In the genomic region with DNA sequence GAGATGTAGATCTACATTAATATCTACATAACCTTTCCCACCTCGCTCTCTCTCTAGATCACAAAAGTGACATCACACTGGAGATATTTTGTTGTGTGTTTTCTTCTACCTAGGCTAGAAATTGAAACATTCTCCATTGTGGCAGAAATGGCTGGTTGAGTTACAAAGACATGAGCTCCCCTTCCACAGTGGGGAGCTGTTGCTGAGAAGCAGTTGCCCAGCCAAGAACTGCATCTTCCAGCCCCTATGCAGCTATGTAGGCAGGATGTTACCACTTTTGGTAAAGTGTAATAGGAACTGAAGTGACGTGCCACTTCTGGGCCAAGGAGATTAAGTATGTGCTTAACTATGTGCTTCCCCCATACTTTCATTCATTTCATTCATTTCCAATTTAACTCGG, we compare ENCODE assay signal across 14 cellular contexts.
DNase-seq lines count a peak whose midpoint lies in the region; ATAC-seq, FAIRE-seq and TF ChIP-seq lines count a peak whose summit lies in the region.
"Had no signal": no experiment of that assay in that cellular context is flagged by ENCODE, and none has a peak within 500 bp of the region (broad histone marks: within the 10 kb centered on the region; RNA-seq: fewer than 3 reads in every experiment).

No MANE protein-coding gene starts in this region.

- H3K36me3 Mint-ChIP-seq in activated T-cell treated with anti-CD3 and anti-CD28 coated beads, Interleukin-2, amount 50 U/mL, for 72 hours (ENCODE audit: insufficient read depth in 2 of 2), result no peaks in the 10 kb centered on the region
- H3K36me3 Mint-ChIP-seq: activated CD8-positive, alpha-beta memory T cell treated with anti-CD3 and anti-CD28 coated beads, Interleukin-2, amount 10 ng/mL, durations not matched to agents 7 days and 5 days; stimulated activated effector memory CD8-positive, alpha-beta T cell treated with anti-CD3 and anti-CD28 coated beads, Interleukin-12 subunit alpha, Interleukin-12 subunit beta, amount 100 ng/mL, for 72 hours had no signal

- no TSS peak for BruUV-seq in endothelial cell of umbilical vein (replicated peaks; lab: Mats Ljungman, UMichigan)

- DNase-seq in GM12891 (ENCODE audit: insufficient read length, low spot score) (no peak), endothelial cell of umbilical vein (ENCODE audit: low read depth, low spot score) (peak; percentile 12), HTR-8/SVneo (ENCODE audit: insufficient read length, low spot score) (no peak), left lung (no peak), foreskin melanocyte (no peak)
- no peak for DNase-seq in activated T-cell treated with anti-CD3 and anti-CD28 coated beads, Interleukin-2, amount 50 U/mL, for 72 hours
- DNase-seq: activated CD8-positive, alpha-beta memory T cell treated with anti-CD3 and anti-CD28 coated beads, Interleukin-2, amount 10 ng/mL, durations not matched to agents 7 days and 5 days; AML-193; mesenchymal stem cell had no signal

- H3K4me1 Mint-ChIP-seq in activated T-cell treated with anti-CD3 and anti-CD28 coated beads, Interleukin-2, amount 50 U/mL, for 72 hours (ENCODE audit: low read depth), result no peaks in the 10 kb centered on the region
- H3K4me1 Mint-ChIP-seq: activated CD8-positive, alpha-beta memory T cell treated with anti-CD3 and anti-CD28 coated beads, Interleukin-2, amount 10 ng/mL, durations not matched to agents 7 days and 5 days; stimulated activated effector memory CD8-positive, alpha-beta T cell treated with anti-CD3 and anti-CD28 coated beads, Interleukin-12 subunit alpha, Interleukin-12 subunit beta, amount 100 ng/mL, for 72 hours had no signal

- H3K36me3 ChIP-seq in OCI-LY3 (replicated peaks; ENCODE audit: low read depth, low read length), result no peaks in the 10 kb centered on the region
- no peaks in the 10 kb centered on the region for H3K36me3 ChIP-seq in endothelial cell of umbilical vein (ENCODE audit: control insufficient read depth in 2 of 2, extremely low read depth in 1 of 2, insufficient read depth in 2 of 2, low read length in 2 of 2)
- H3K36me3 ChIP-seq in left lung, result no peaks in the 10 kb centered on the region

- no peaks in the 10 kb centered on the region for H3K4me1 ChIP-seq in OCI-LY3 (ENCODE audit: low read length)
- H3K4me1 ChIP-seq in endothelial cell of umbilical vein (ENCODE audit: control insufficient read depth, extremely low read depth, insufficient read depth, low read length), result no peaks in the 10 kb centered on the region
- H3K4me1 ChIP-seq in left lung, result no peaks in the 10 kb centered on the region

- dilution Hi-C loops in endothelial cell of umbilical vein (cut with MboI; ENCODE audit: extremely low pct_ligation_motif_present, low sequenced_read_pairs), result no loop called here

- H3K27ac ChIP-seq in 22Rv1 (no peak overlapping the region), OCI-LY3 (ENCODE audit: low read length) (no peak overlapping the region), endothelial cell of umbilical vein (ENCODE audit: insufficient read depth, low read depth, low read length) (no peak overlapping the region), left lung (no peak overlapping the region)

- H3K9ac ChIP-seq in OCI-LY3 (ENCODE audit: low read length) (no peak overlapping the region), endothelial cell of umbilical vein (replicated peaks; ENCODE audit: extremely low read depth, insufficient read depth, low read length) (no peak overlapping the region)

- ATAC-seq in left lung, result no peak
- no peak for ATAC-seq in activated T-cell treated with anti-CD3 and anti-CD28 coated beads, Interleukin-2, amount 50 U/mL, for 72 hours (replicated peaks in 1 of 2)
- ATAC-seq: activated CD8-positive, alpha-beta memory T cell treated with anti-CD3 and anti-CD28 coated beads, Interleukin-2, amount 10 ng/mL, durations not matched to agents 7 days and 5 days; stimulated activated effector memory CD8-positive, alpha-beta T cell treated with anti-CD3 and anti-CD28 coated beads, Interleukin-12 subunit alpha, Interleukin-12 subunit beta, amount 100 ng/mL, for 72 hours had no signal

- CTCF ChIA-PET in endothelial cell of umbilical vein (lab: Charles Lee), result interaction anchor here (1.0 to 1.4 kb wide), 6 partner anchors 10 to 721 kb away, joined by 3 to 6 read pairs (median 4); no protein-coding TSS in a partner anchor

- H3K9me3 ChIP-seq in OCI-LY3 (ENCODE audit: insufficient read depth, low read length), result no peaks in the 10 kb centered on the region
- no peaks in the 10 kb centered on the region for H3K9me3 ChIP-seq in endothelial cell of umbilical vein (replicated peaks; ENCODE audit: control insufficient read depth, insufficient read depth, low read length)
- no peaks in the 10 kb centered on the region for H3K9me3 ChIP-seq in left lung

- POLR2A ChIA-PET in endothelial cell of umbilical vein (lab: Charles Lee), result no interaction called here

- H3K27me3 ChIP-seq in OCI-LY3 (ENCODE audit: low read depth, low read length) (no peaks in the 10 kb centered on the region), endothelial cell of umbilical vein (ENCODE audit: control insufficient read depth in 2 of 2, insufficient read depth in 2 of 2, low read length in 2 of 2) (no peaks in the 10 kb centered on the region), left lung (no peaks in the 10 kb centered on the region)

- no peaks in the 10 kb centered on the region for H4K20me1 ChIP-seq in OCI-LY3 (ENCODE audit: insufficient read depth, low read length)
- no peaks in the 10 kb centered on the region for H4K20me1 ChIP-seq in endothelial cell of umbilical vein (replicated peaks; ENCODE audit: control insufficient read depth, extremely low read depth, insufficient read depth, low read length)

- no peak overlapping the region for H3K4me3 Mint-ChIP-seq in activated T-cell treated with anti-CD3 and anti-CD28 coated beads, Interleukin-2, amount 50 U/mL, for 72 hours
- H3K4me3 Mint-ChIP-seq: activated CD8-positive, alpha-beta memory T cell treated with anti-CD3 and anti-CD28 coated beads, Interleukin-2, amount 10 ng/mL, durations not matched to agents 7 days and 5 days; stimulated activated effector memory CD8-positive, alpha-beta T cell treated with anti-CD3 and anti-CD28 coated beads, Interleukin-12 subunit alpha, Interleukin-12 subunit beta, amount 100 ng/mL, for 72 hours had no signal

- H3K9me1 ChIP-seq in endothelial cell of umbilical vein (replicated peaks; ENCODE audit: control insufficient read depth, extremely low read depth, insufficient read depth, low read length), result no peaks in the 10 kb centered on the region

- peak; percentile 28 for TF ChIP-seq CTCF in 22Rv1 (IDR thresholded peaks at IDR 0.05)
- peak; percentile 9; the same call in 1 of the 2 replicates for TF ChIP-seq CTCF in OCI-LY3 (IDR thresholded peaks at IDR 0.05; ENCODE audit: low read depth, low read length)
- peak in 1 of 2 donors; percentile 21 for TF ChIP-seq CTCF in endothelial cell of umbilical vein (IDR thresholded peaks at IDR 0.05; ENCODE audit: extremely low read depth in 1 of 2, insufficient read depth in 1 of 2, low read depth in 1 of 2, low read length in 2 of 2)
- TF ChIP-seq CTCF in left lung (IDR thresholded peaks at IDR 0.05), result no peak

- no peak overlapping the region for H3K4me3 ChIP-seq in OCI-LY3 (ENCODE audit: low read length)
- H3K4me3 ChIP-seq in endothelial cell of umbilical vein (replicated peaks in 1 of 3; ENCODE audit: insufficient read depth in 1 of 3, low read depth in 1 of 3, low read length in 3 of 3), result no peak overlapping the region
- H3K4me3 ChIP-seq in left lung, result no peak overlapping the region

- H3K79me2 ChIP-seq in OCI-LY3 (ENCODE audit: low read length) (no peaks in the 10 kb centered on the region), endothelial cell of umbilical vein (ENCODE audit: control insufficient read depth, insufficient read depth, low read length) (no peaks in the 10 kb centered on the region)

- intact Hi-C loops in endothelial cell of umbilical vein (cut with micrococcal nuclease) (no loop called here), left lung (cut with DNase I) (no loop called here)

- peaks cover 5 to 6% of the 10 kb centered on the region in 2 donors for H3K9me3 Mint-ChIP-seq in activated T-cell treated with anti-CD3 and anti-CD28 coated beads, Interleukin-2, amount 50 U/mL, for 72 hours

- TF ChIP-seq POLR2A in GM12891 (IDR thresholded peaks at IDR 0.05; ENCODE audit: low read depth, low read length), result no peak
- no peak for TF ChIP-seq POLR2A in endothelial cell of umbilical vein (IDR thresholded peaks at IDR 0.05; ENCODE audit: low read depth, low read length)

- H3K4me2 ChIP-seq in OCI-LY3 (ENCODE audit: low read length), result no peak overlapping the region
- no peak overlapping the region for H3K4me2 ChIP-seq in endothelial cell of umbilical vein (ENCODE audit: insufficient read depth, low read length)

- no peaks in the 10 kb centered on the region for H3K27me3 Mint-ChIP-seq in activated T-cell treated with anti-CD3 and anti-CD28 coated beads, Interleukin-2, amount 50 U/mL, for 72 hours (ENCODE audit: low read depth)
- H3K27me3 Mint-ChIP-seq: activated CD8-positive, alpha-beta memory T cell treated with anti-CD3 and anti-CD28 coated beads, Interleukin-2, amount 10 ng/mL, durations not matched to agents 7 days and 5 days; progenitor cell of endocrine pancreas had no signal

- H3K27ac Mint-ChIP-seq in activated T-cell treated with anti-CD3 and anti-CD28 coated beads, Interleukin-2, amount 50 U/mL, for 72 hours, result no peak overlapping the region
- H3K27ac Mint-ChIP-seq: activated CD8-positive, alpha-beta memory T cell treated with anti-CD3 and anti-CD28 coated beads, Interleukin-2, amount 10 ng/mL, durations not matched to agents 7 days and 5 days; progenitor cell of endocrine pancreas; stimulated activated effector memory CD8-positive, alpha-beta T cell treated with anti-CD3 and anti-CD28 coated beads, Interleukin-12 subunit alpha, Interleukin-12 subunit beta, amount 100 ng/mL, for 72 hours had no signal

- no peak overlapping the region for H2AFZ ChIP-seq in OCI-LY3 (ENCODE audit: low read depth, low read length)
- no peak overlapping the region for H2AFZ ChIP-seq in endothelial cell of umbilical vein (ENCODE audit: low read depth, low read length)

- peak; percentile 5 for FAIRE-seq in GM12891 (lab: Jason Lieb, UNC)
- FAIRE-seq in endothelial cell of umbilical vein (lab: Jason Lieb, UNC), result no peak
- FAIRE-seq in HTR-8/SVneo (lab: Jason Lieb, UNC), result no peak
- FAIRE-seq: G401.6 had no signal

TF ChIP-seq in GM12891, 5 proteins besides CTCF, POLR2A, EP300 and RAD21 (continues in another document):
- TF ChIP-seq PAX5 (IDR thresholded peaks at IDR 0.05; ENCODE audit: insufficient read depth, low read length, severe bottlenecking) (no peak), SPI1 (IDR thresholded peaks at IDR 0.05; ENCODE audit: low read depth, low read length) (no peak), POU2F2 (IDR thresholded peaks at IDR 0.05; ENCODE audit: low read depth, low read length) (no peak), POLR2AphosphoS5 (IDR thresholded peaks at IDR 0.05; ENCODE audit: low read depth, low read length) (no peak)

TF ChIP-seq in endothelial cell of umbilical vein, 7 proteins besides CTCF, POLR2A, EP300 and RAD21 (continues in another document):
- TF ChIP-seq, protein P1, sequence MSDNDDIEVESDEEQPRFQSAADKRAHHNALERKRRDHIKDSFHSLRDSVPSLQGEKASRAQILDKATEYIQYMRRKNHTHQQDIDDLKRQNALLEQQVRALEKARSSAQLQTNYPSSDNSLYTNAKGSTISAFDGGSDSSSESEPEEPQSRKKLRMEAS (IDR thresholded peaks at IDR 0.05; ENCODE audit: insufficient read depth, insufficient read length), result no peak
- TF ChIP-seq POLR2AphosphoS5 (IDR thresholded peaks at IDR 0.05; ENCODE audit: insufficient read depth, low read depth, low read length), result no peak

Comparison
In these comparisons a context has a peak if more than half of its experiments do, and no peak if none do; other contexts are left out.
1. CTCF ChIP-seq: peak in 22Rv1 (single experiment) and OCI-LY3 (single experiment); none in left lung (0 of 2).